In genomic region chr5:52657231-52657645, GRCh38 we compare ENCODE assay signal across 1 cellular context.
TF ChIP-seq lines count a peak whose summit lies in the region.

No MANE protein-coding gene starts in this region.

TF ChIP-seq in HCT116, 20 proteins besides CTCF, POLR2A, EP300 and RAD21:
- TF ChIP-seq ZFX (IDR thresholded peaks at IDR 0.05) (no peak), FOSL1 (IDR thresholded peaks at IDR 0.05; ENCODE audit: low read depth) (no peak), ZNF274 (IDR thresholded peaks at IDR 0.05; ENCODE audit: low read depth, low read length) (no peak), EZH2phosphoT487 (IDR thresholded peaks at IDR 0.05; ENCODE audit: borderline replicate concordance) (no peak), JUND (IDR thresholded peaks at IDR 0.05) (no peak), ZBTB33 (IDR thresholded peaks at IDR 0.05; ENCODE audit: extremely low read depth, insufficient replicate concordance, low read length) (no peak), CEBPB (IDR thresholded peaks at IDR 0.05; ENCODE audit: low read depth) (no peak), EGR1 (IDR thresholded peaks at IDR 0.05; ENCODE audit: low read depth) (no peak), YY1 (IDR thresholded peaks at IDR 0.05; ENCODE audit: extremely low read depth, insufficient replicate concordance, low read depth, low read length) (no peak), SP1 (IDR thresholded peaks at IDR 0.05; ENCODE audit: low read depth) (no peak), SRF (IDR thresholded peaks at IDR 0.05; ENCODE audit: low read depth) (no peak), REST (IDR thresholded peaks at IDR 0.05; ENCODE audit: low read depth) (no peak), TCF7L2 (IDR thresholded peaks at IDR 0.05; ENCODE audit: borderline replicate concordance, extremely low read depth, insufficient read depth, insufficient read length) (no peak), POLR2AphosphoS5 (IDR thresholded peaks at IDR 0.05; ENCODE audit: low read depth, low read length) (no peak), EZH2 (IDR thresholded peaks at IDR 0.05) (no peak), ELF1 (IDR thresholded peaks at IDR 0.05; ENCODE audit: borderline replicate concordance, low read depth) (no peak), CBX3 (IDR thresholded peaks at IDR 0.05; ENCODE audit: low read depth) (no peak), SIN3A (IDR thresholded peaks at IDR 0.05; ENCODE audit: low read depth) (no peak), ATF3 (IDR thresholded peaks at IDR 0.05) (no peak)
- TF ChIP-seq, protein P1, sequence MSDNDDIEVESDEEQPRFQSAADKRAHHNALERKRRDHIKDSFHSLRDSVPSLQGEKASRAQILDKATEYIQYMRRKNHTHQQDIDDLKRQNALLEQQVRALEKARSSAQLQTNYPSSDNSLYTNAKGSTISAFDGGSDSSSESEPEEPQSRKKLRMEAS (IDR thresholded peaks at IDR 0.05) = no peak
TF ChIP-seq in HCT116: peak in this region for 0.
